11 cellular contexts compared by ENCODE assay signal in the genomic region with DNA sequence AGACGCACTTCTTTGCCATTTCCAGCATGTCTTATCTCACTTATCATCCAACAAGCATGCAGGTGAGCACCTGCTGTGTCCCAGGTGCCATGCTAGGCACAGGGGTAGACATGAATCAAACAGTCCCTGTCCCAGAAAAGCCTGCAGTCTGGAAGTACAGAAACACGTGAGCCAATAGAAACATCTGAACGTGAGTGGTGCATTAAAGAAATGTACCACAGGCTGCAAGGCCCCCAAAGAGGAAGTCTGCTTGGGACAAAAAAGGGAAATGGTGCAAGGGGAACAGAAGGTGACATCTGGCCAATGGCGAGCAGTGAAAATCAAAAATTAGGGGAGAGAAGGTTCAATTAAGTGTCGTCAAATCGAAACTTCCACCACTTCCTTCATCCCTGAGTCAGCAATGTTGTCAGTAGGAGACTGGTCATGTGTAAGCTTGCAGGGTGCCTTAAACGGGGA. TPM values are rescaled to one million over a fixed set of nuclear protein-coding genes. Genes with fewer than 3 reads are reported as not detected.
DNase-seq lines count a peak whose midpoint lies in the region; ATAC-seq and TF ChIP-seq lines count a peak whose summit lies in the region.
"Had no signal": no experiment of that assay in that cellular context is flagged by ENCODE, and none has a peak within 500 bp of the region (broad histone marks: within the 10 kb centered on the region; RNA-seq: fewer than 3 reads in every experiment).

No MANE protein-coding gene starts in this region.

- peaks cover 12% of the 10 kb centered on the region for H3K4me1 Mint-ChIP-seq in endothelial cell (ENCODE audit: unreplicated experiment)
- peaks cover 10% of the 10 kb centered on the region for H3K4me1 Mint-ChIP-seq in activated T-cell treated with anti-CD3 and anti-CD28 coated beads, Interleukin-2, amount 50 U/mL, for 24 hours (ENCODE audit: low read depth)

- CTCF ChIA-PET in HEK293T (lab: Yijun Ruan, JAX), result interaction anchor here (0.9 to 1.3 kb wide), 3 partner anchors 11 to 469 kb away, joined by 3 to 4 read pairs (median 3); no protein-coding TSS in a partner anchor

- H3K9me3 ChIP-seq in right cardiac atrium (ENCODE audit: control insufficient read depth, low read length) (no peaks in the 10 kb centered on the region), upper lobe of left lung (no peaks in the 10 kb centered on the region)

- POLR2A ChIA-PET in HEK293T (lab: Yijun Ruan, JAX), result no interaction called here

- H3K27me3 ChIP-seq in right cardiac atrium (ENCODE audit: control insufficient read depth, insufficient read depth) (no peaks in the 10 kb centered on the region), upper lobe of left lung (no peaks in the 10 kb centered on the region)

- TF ChIP-seq CTCF in endothelial cell (IDR thresholded peaks at IDR 0.05; ENCODE audit: unreplicated experiment) (peak; percentile 53), upper lobe of left lung (IDR thresholded peaks at IDR 0.05) (no peak)

- no peaks in the 10 kb centered on the region for H3K36me3 ChIP-seq in upper lobe of left lung

- H3K27me3 Mint-ChIP-seq in endothelial cell (ENCODE audit: unreplicated experiment), result peaks cover 4% of the 10 kb centered on the region
- H3K27me3 Mint-ChIP-seq in activated T-cell treated with anti-CD3 and anti-CD28 coated beads, Interleukin-2, amount 50 U/mL, for 24 hours, result no peaks in the 10 kb centered on the region
- H3K27me3 Mint-ChIP-seq: CD4-positive, CD25-positive, alpha-beta regulatory T cell had no signal

- no peak overlapping the region for H3K4me3 Mint-ChIP-seq in endothelial cell (ENCODE audit: unreplicated experiment)
- no peak overlapping the region for H3K4me3 Mint-ChIP-seq in activated T-cell treated with anti-CD3 and anti-CD28 coated beads, Interleukin-2, amount 50 U/mL, for 24 hours
- H3K4me3 Mint-ChIP-seq: CD4-positive, CD25-positive, alpha-beta regulatory T cell had no signal

- H3K4me1 ChIP-seq in right cardiac atrium (ENCODE audit: control insufficient read depth, insufficient read depth, low read length) (peaks cover 16% of the 10 kb centered on the region), upper lobe of left lung (peaks cover 24 to 40% (median 35%) of the 10 kb centered on the region in 4 donors)

- ATAC-seq in Right ventricle myocardium inferior (peak; percentile 7), right cardiac atrium (no peak), upper lobe of left lung (ENCODE audit: low FRiP score in 2 of 2) (peak; percentile 24 to 70)

- no peaks in the 10 kb centered on the region for H3K9me3 Mint-ChIP-seq in endothelial cell (ENCODE audit: unreplicated experiment)
- no peaks in the 10 kb centered on the region for H3K9me3 Mint-ChIP-seq in activated T-cell treated with anti-CD3 and anti-CD28 coated beads, Interleukin-2, amount 50 U/mL, for 24 hours

- H3K27ac Mint-ChIP-seq in endothelial cell (ENCODE audit: unreplicated experiment), result no peak overlapping the region
- no peak overlapping the region for H3K27ac Mint-ChIP-seq in activated T-cell treated with anti-CD3 and anti-CD28 coated beads, Interleukin-2, amount 50 U/mL, for 24 hours
- H3K27ac Mint-ChIP-seq: CD4-positive, CD25-positive, alpha-beta regulatory T cell had no signal

- TF ChIP-seq POLR2A in upper lobe of left lung (IDR thresholded peaks at IDR 0.05), result peak in 1 of 4 donors; percentile 9

- 34% methylated on average over 7 of the region's 7 CpGs for WGBS in right cardiac atrium
- 24 to 30% methylated on average over 7 of the region's 7 CpGs for WGBS in upper lobe of left lung, 2 donors

- intact Hi-C loops in Right ventricle myocardium inferior (cut with DNase I) (loop anchor here (1.0 to 2.0 kb wide), 3 partner anchors 231 to 467 kb away; no protein-coding TSS in a partner anchor), right cardiac atrium (cut with DNase I) (loop anchor here in 2 of 4 donors (2.0 kb wide), 1 partner anchor 467 kb away; no protein-coding TSS in a partner anchor)

- H3K36me3 Mint-ChIP-seq in endothelial cell (ENCODE audit: low read depth, unreplicated experiment), result no peaks in the 10 kb centered on the region
- H3K36me3 Mint-ChIP-seq in activated T-cell treated with anti-CD3 and anti-CD28 coated beads, Interleukin-2, amount 50 U/mL, for 24 hours (ENCODE audit: low read depth), result no peaks in the 10 kb centered on the region
- H3K36me3 Mint-ChIP-seq: CD4-positive, CD25-positive, alpha-beta regulatory T cell had no signal

- H3K4me3 ChIP-seq in right cardiac atrium (ENCODE audit: low read length), result no peak overlapping the region
- no peak overlapping the region for H3K4me3 ChIP-seq in upper lobe of left lung

- no peak for DNase-seq in Right ventricle myocardium inferior (ENCODE audit: missing footprints)
- no peak for DNase-seq in right cardiac atrium
- peak; percentile 95 for DNase-seq in Kasumi-1 (lab: John Stamatoyannopoulos, UW)
- no peak for DNase-seq in endothelial cell (ENCODE audit: low spot score)
- DNase-seq in upper lobe of left lung, result no peak
- no peak for DNase-seq in HEK293T (ENCODE audit: extremely low spot score)
- DNase-seq in T-helper 9 cell, result no peak
- DNase-seq in activated T-cell treated with anti-CD3 and anti-CD28 coated beads, Interleukin-2, amount 50 U/mL, for 24 hours, result no peak

- no peak overlapping the region for H3K27ac ChIP-seq in right cardiac atrium (ENCODE audit: low read length)
- H3K27ac ChIP-seq in upper lobe of left lung, result peak overlapping the region; percentile 67 to 83 (median 80)
- H3K27ac ChIP-seq: VCaP had no signal

- no peak for TF ChIP-seq EP300 in upper lobe of left lung (IDR thresholded peaks at IDR 0.05)

TF ChIP-seq in HEK293T, 16 proteins besides CTCF, POLR2A, EP300 and RAD21:
- no peak for TF ChIP-seq CTBP1 (IDR thresholded peaks at IDR 0.05; ENCODE audit: borderline replicate concordance)
- no peak for TF ChIP-seq ZNF384 (IDR thresholded peaks at IDR 0.05)
- TF ChIP-seq TARDBP (IDR thresholded peaks at IDR 0.05), result no peak
- TF ChIP-seq ARNT (IDR thresholded peaks at IDR 0.05), result no peak
- TF ChIP-seq SUZ12 (IDR thresholded peaks at IDR 0.05), result no peak
- no peak for TF ChIP-seq SP1 (IDR thresholded peaks at IDR 0.05)
- TF ChIP-seq HDGF (IDR thresholded peaks at IDR 0.05; ENCODE audit: borderline replicate concordance), result no peak

RNA-seq across cellular contexts. Expression of a gene that starts 17.6 kb away (rescaled TPM):
- total RNA-seq in Right ventricle myocardium inferior (not detected), right cardiac atrium (not detected), endothelial cell (ENCODE audit: unreplicated experiment) (not detected), upper lobe of left lung (not detected)
- polyA plus RNA-seq in right cardiac atrium, result not detected
- total RNA-seq: CD4-positive, CD25-positive, alpha-beta regulatory T cell; dermis microvascular lymphatic vessel endothelial cell had no signal
- polyA plus RNA-seq: CD4-positive, CD25-positive, alpha-beta regulatory T cell had no signal

Comparison
In these comparisons a context has a peak if more than half of its experiments do, and no peak if none do; other contexts are left out.
1. ATAC-seq: peak in Right ventricle myocardium inferior (single experiment) and upper lobe of left lung (2 of 2); none in right cardiac atrium (0 of 2).
2. DNase-seq: peak in Kasumi-1 (2 of 2); none in Right ventricle myocardium inferior (single experiment), right cardiac atrium (0 of 3), endothelial cell (single experiment), upper lobe of left lung (0 of 2), HEK293T (single experiment), T-helper 9 cell (single experiment) and activated T-cell treated with anti-CD3 and anti-CD28 coated beads, Interleukin-2, amount 50 U/mL, for 24 hours (single experiment).